Comparison of ENCODE assay signal across 20 cellular contexts in genomic region chr1:39976732-39977131, GRCh38. TPM values are rescaled to one million over a fixed set of nuclear protein-coding genes. Genes with fewer than 3 reads are reported as not detected.
DNase-seq lines count a peak whose midpoint lies in the region; ATAC-seq and TF ChIP-seq lines count a peak whose summit lies in the region.
"Had no signal": no experiment of that assay in that cellular context is flagged by ENCODE, and none has a peak within 500 bp of the region (broad histone marks: within the 10 kb centered on the region; RNA-seq: fewer than 3 reads in every experiment).

No MANE protein-coding gene starts in this region.

- peak overlapping the region; percentile 48 for H3K27ac Mint-ChIP-seq in type B pancreatic cell
- no peak overlapping the region for H3K27ac Mint-ChIP-seq in stimulated activated memory B cell treated with anti-CD40 and anti-IgM and Interleukin-4, amounts not matched to agents 10 μg/mL and 1 μg/mL and 100 μg/mL, for 72 hours
- H3K27ac Mint-ChIP-seq: activated B cell treated with CpG ODN at 0.5 μM for 24 hours; B cell; immature natural killer cell; T-helper 1 cell treated with Interleukin-12 subunit alpha and Interleukin-12 subunit beta and Interleukin-4 antibody, amounts not matched to agents 30 μg/mL and 1 μg/mL, for 36 hours had no signal

- TF ChIP-seq CTCF in foreskin keratinocyte (conservative IDR thresholded peaks at IDR 0.05) (no peak), type B pancreatic cell (conservative IDR thresholded peaks at IDR 0.05) (no peak)

- H3K27me3 ChIP-seq in SJSA1 (replicated peaks) (no peaks in the 10 kb centered on the region), foreskin keratinocyte (no peaks in the 10 kb centered on the region), H7 (ENCODE audit: control insufficient read depth, insufficient read depth, low read length) (no peaks in the 10 kb centered on the region)

- peak; percentile 39 for ATAC-seq in foreskin keratinocyte
- ATAC-seq in stimulated activated memory B cell treated with anti-CD40 and anti-IgM and Interleukin-4, amounts not matched to agents 10 μg/mL and 1 μg/mL and 100 μg/mL, for 72 hours, result no peak
- ATAC-seq: lower lobe of right lung, Right ventricle myocardium inferior had no signal

- peaks cover 5% of the 10 kb centered on the region for H3K9me3 Mint-ChIP-seq in type B pancreatic cell
- no peaks in the 10 kb centered on the region for H3K9me3 Mint-ChIP-seq in stimulated activated memory B cell treated with anti-CD40 and anti-IgM and Interleukin-4, amounts not matched to agents 10 μg/mL and 1 μg/mL and 100 μg/mL, for 72 hours
- H3K9me3 Mint-ChIP-seq: activated B cell treated with CpG ODN at 0.5 μM for 24 hours; immature natural killer cell; naive B cell; T-helper 1 cell treated with Interleukin-12 subunit alpha and Interleukin-12 subunit beta and Interleukin-4 antibody, amounts not matched to agents 30 μg/mL and 1 μg/mL, for 36 hours had no signal

- no peaks in the 10 kb centered on the region for H3K9me3 ChIP-seq in SJSA1 (replicated peaks)
- H3K9me3 ChIP-seq: lower lobe of right lung, thoracic aorta had no signal

- peaks cover 5% of the 10 kb centered on the region for H3K27me3 Mint-ChIP-seq in type B pancreatic cell
- H3K27me3 Mint-ChIP-seq in stimulated activated memory B cell treated with anti-CD40 and anti-IgM and Interleukin-4, amounts not matched to agents 10 μg/mL and 1 μg/mL and 100 μg/mL, for 72 hours, result no peaks in the 10 kb centered on the region
- H3K27me3 Mint-ChIP-seq: activated B cell treated with CpG ODN at 0.5 μM for 24 hours, B cell had no signal

- H3K4me3 Mint-ChIP-seq in type B pancreatic cell, result no peak overlapping the region
- no peak overlapping the region for H3K4me3 Mint-ChIP-seq in stimulated activated memory B cell treated with anti-CD40 and anti-IgM and Interleukin-4, amounts not matched to agents 10 μg/mL and 1 μg/mL and 100 μg/mL, for 72 hours
- H3K4me3 Mint-ChIP-seq: activated B cell treated with CpG ODN at 0.5 μM for 24 hours; B cell; immature natural killer cell; naive B cell; T-helper 1 cell treated with Interleukin-12 subunit alpha and Interleukin-12 subunit beta and Interleukin-4 antibody, amounts not matched to agents 30 μg/mL and 1 μg/mL, for 36 hours had no signal

- peaks cover 32% of the 10 kb centered on the region for H3K4me1 ChIP-seq in SJSA1 (replicated peaks)
- H3K4me1 ChIP-seq in foreskin keratinocyte, result peaks cover 35% of the 10 kb centered on the region
- H3K4me1 ChIP-seq: parathyroid adenoma had no signal

- no peaks in the 10 kb centered on the region for H3K36me3 ChIP-seq in SJSA1
- no peaks in the 10 kb centered on the region for H3K36me3 ChIP-seq in H7 (replicated peaks; ENCODE audit: control insufficient read depth, insufficient read depth, low read length)
- H3K36me3 ChIP-seq: lower lobe of right lung, thoracic aorta had no signal

- H3K4me1 Mint-ChIP-seq in type B pancreatic cell (ENCODE audit: unreplicated experiment), result peaks cover 15% of the 10 kb centered on the region
- peaks cover 18% of the 10 kb centered on the region for H3K4me1 Mint-ChIP-seq in stimulated activated memory B cell treated with anti-CD40 and anti-IgM and Interleukin-4, amounts not matched to agents 10 μg/mL and 1 μg/mL and 100 μg/mL, for 72 hours

- H3K36me3 Mint-ChIP-seq in type B pancreatic cell, result no peaks in the 10 kb centered on the region
- peaks cover 6% of the 10 kb centered on the region for H3K36me3 Mint-ChIP-seq in stimulated activated memory B cell treated with anti-CD40 and anti-IgM and Interleukin-4, amounts not matched to agents 10 μg/mL and 1 μg/mL and 100 μg/mL, for 72 hours
- H3K36me3 Mint-ChIP-seq: immature natural killer cell, naive B cell had no signal

- H3K4me3 ChIP-seq in SJSA1 (no peak overlapping the region), H7 (ENCODE audit: insufficient read depth, low read depth, low read length) (no peak overlapping the region)
- H3K4me3 ChIP-seq: lower lobe of right lung, thoracic aorta had no signal

- peak; percentile 21 for DNase-seq in NCI-H1105 (lab: John Stamatoyannopoulos, UW)
- peak in 1 of 2 experiments; percentile 80 for DNase-seq in SJSA1 (ENCODE audit: low read depth in 1 of 2, low spot score in 2 of 2)
- DNase-seq in foreskin keratinocyte, result peak; percentile 83 to 95
- DNase-seq in type B pancreatic cell (ENCODE audit: extremely low spot score, unreplicated experiment), result no peak
- DNase-seq in H7, result no peak
- DNase-seq in DMS79 (lab: John Stamatoyannopoulos, UW), result no peak
- DNase-seq: activated B cell treated with CpG ODN at 0.5 μM for 24 hours; activated effector memory CD4-positive, alpha-beta T cell treated with anti-CD3 and anti-CD28 coated beads, Interleukin-2, amount 50 U/mL, for 16 hours; amygdala; immature natural killer cell; Kasumi-1; lower lobe of right lung; naive B cell; NCI-H1417 treated with DMSO at 0.1 percent for 48 hours had no signal

- H3K27ac ChIP-seq in SJSA1, result peak overlapping the region; percentile 89
- peak overlapping the region; percentile 83 for H3K27ac ChIP-seq in foreskin keratinocyte
- H3K27ac ChIP-seq: lower lobe of right lung, parathyroid adenoma, thoracic aorta had no signal

RNA-seq across cellular contexts. Expression of gene MFSD2A, which starts 21.8 kb away (rescaled TPM):
- total RNA-seq in SJSA1 (2014; rRNA removed; shearing (Covaris generic)), result 12.1 and 13.8 TPM in 2 replicates
- total RNA-seq in foreskin keratinocyte (55.1 and 62.0 TPM in 2 replicates), type B pancreatic cell (ENCODE audit: low replicate concordance) (6.1 and 7.3 TPM in 2 replicates)
- 47.6 and 49.8 TPM in 2 replicates for polyA plus RNA-seq in foreskin keratinocyte
- total RNA-seq in H7 (2014; rRNA removed; shearing (Covaris generic)), result 4.7 and 6.4 TPM in 2 replicates

Comparison
In these comparisons a context has a peak if more than half of its experiments do, and no peak if none do; other contexts are left out.
1. DNase-seq: peak in NCI-H1105 (single experiment) and foreskin keratinocyte (2 of 2); none in type B pancreatic cell (single experiment), H7 (single experiment) and DMS79 (single experiment).